Comparison of ENCODE assay signal across 8 cellular contexts in the genomic region with DNA sequence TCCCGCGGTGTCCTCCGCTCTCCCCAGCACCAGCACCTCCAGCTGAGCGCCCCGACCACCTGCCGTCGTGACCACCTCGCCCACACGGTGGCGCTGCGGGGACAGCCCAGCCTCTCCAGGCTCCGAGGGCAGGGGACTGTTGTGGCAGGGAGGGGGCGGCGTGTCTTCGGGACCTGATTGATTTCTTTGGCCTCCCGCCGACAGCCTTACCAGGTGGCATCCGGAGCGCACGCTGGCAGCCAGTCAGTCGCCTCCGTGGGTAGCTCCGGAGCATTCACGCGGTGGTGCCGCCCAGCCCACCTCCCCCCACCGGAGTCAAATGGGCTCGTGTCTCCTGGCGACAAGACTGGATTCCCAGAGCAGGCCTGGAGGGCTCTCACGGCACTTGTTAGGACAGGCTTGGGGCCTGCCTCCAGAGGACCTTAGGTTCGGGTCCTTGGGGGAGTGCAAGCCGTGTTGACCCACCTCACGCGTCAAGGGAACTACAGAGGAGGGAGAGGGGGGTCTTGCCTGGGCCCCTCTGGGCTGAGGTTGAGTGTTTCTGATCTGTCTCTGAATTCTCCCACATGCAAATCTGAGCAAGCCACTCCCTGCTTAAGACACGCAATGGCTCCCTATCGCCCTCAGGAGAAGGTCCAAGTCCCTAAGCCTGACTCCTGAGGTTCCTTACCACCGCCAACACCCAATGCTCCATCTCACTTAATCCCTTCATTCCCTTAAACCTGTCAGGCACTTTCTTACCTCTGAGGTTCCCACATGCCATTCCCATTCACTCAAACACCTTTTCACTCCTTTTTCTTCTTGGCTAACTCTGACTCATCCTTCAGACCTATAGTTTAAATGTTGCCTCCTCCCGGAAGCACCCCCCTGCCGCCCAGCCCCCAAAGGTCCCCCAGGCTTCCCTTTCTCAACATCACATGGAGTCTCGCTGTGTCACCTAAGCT. TPM values are rescaled to one million over a fixed set of nuclear protein-coding genes. Genes with fewer than 3 reads are reported as not detected.
DNase-seq lines count a peak whose midpoint lies in the region; ATAC-seq and TF ChIP-seq lines count a peak whose summit lies in the region.

No MANE protein-coding gene starts in this region.

- no peaks in the 10 kb centered on the region for H3K36me3 ChIP-seq in kidney epithelial cell (ENCODE audit: control insufficient read depth, insufficient read depth, low read length)

- peak; percentile 93 for TF ChIP-seq CTCF in kidney epithelial cell (IDR thresholded peaks at IDR 0.05; ENCODE audit: insufficient read depth, low read length, poor library complexity, severe bottlenecking)

- DNase-seq in DMS53 (lab: John Stamatoyannopoulos, UW), result peak; percentile 82
- DNase-seq in NCI-H2171 treated with DMSO at 0.1 percent for 48 hours (lab: John Stamatoyannopoulos, UW), result peak; percentile 84
- peak; percentile 79 for DNase-seq in activated CD4-positive, CD25-positive, alpha-beta regulatory T cell treated with anti-CD3 and anti-CD28 coated beads, Interleukin-2, amount 50 U/mL, for 72 hours
- peak; percentile 80 for DNase-seq in cerebellar cortex (ENCODE audit: low spot score)
- no peak for DNase-seq in kidney epithelial cell (ENCODE audit: low read depth)
- DNase-seq in stimulated activated CD4-positive, alpha-beta T cell treated with anti-CD3 and anti-CD28 coated beads, Interleukin-1b, Interleukin-23, amount 100 ng/mL, for 24 hours (ENCODE audit: low read depth in 4 of 4, low spot score in 1 of 4), result peak; percentile 23 to 54 (median 48)

- ATAC-seq in HG02763 (IDR thresholded peaks at IDR 0.05; ENCODE audit: unreplicated experiment), result peak; percentile 51
- ATAC-seq in HG03196 (IDR thresholded peaks at IDR 0.05; ENCODE audit: unreplicated experiment), result no peak

- peak overlapping the region; percentile 18 for H3K4me3 ChIP-seq in kidney epithelial cell (ENCODE audit: low read depth, low read length)

- H3K27me3 ChIP-seq in kidney epithelial cell (ENCODE audit: control insufficient read depth, insufficient read depth, low read length), result peaks cover 5% of the 10 kb centered on the region

RNA-seq across cellular contexts. Expression of gene GGTA1, which starts 51.2 kb away (rescaled TPM):
- not detected in 2 replicates for total RNA-seq in kidney epithelial cell
